ENCODE assay signal across 8 cellular contexts in genomic region chr20:38685853-38686473, GRCh38. TPM values are rescaled to one million over a fixed set of nuclear protein-coding genes. Genes with fewer than 3 reads are reported as not detected.
DNase-seq lines count a peak whose midpoint lies in the region; ATAC-seq and TF ChIP-seq lines count a peak whose summit lies in the region.

No MANE protein-coding gene starts in this region.

- TF ChIP-seq CTCF in foreskin fibroblast (IDR thresholded peaks at IDR 0.05; ENCODE audit: low read depth, low read length): no peak

- DNase-seq in AG08396 (ENCODE audit: low spot score) (peak; percentile 64), HT1080 (ENCODE audit: low read depth) (peak; percentile 39), foreskin fibroblast (peak; percentile 38 to 75), DMS79 treated with DMSO at 0.1 percent for 48 hours (lab: John Stamatoyannopoulos, UW) (no peak), NCI-H1436 (lab: John Stamatoyannopoulos, UW) (no peak)
- DNase-seq in activated CD4-positive, alpha-beta T cell treated with anti-CD3 and anti-CD28 coated beads, Interleukin-2, amount 50 U/mL, for 1 hour: peak; percentile 38
- peak; percentile 36 to 52 for DNase-seq in stimulated activated CD4-positive, alpha-beta T cell treated with anti-CD3 and anti-CD28 coated beads, Interleukin-2, amount 100 ng/mL, for 24 hours

- H3K4me3 ChIP-seq in foreskin fibroblast (ENCODE audit: low read depth in 1 of 2, low read length in 2 of 2): no peak overlapping the region

- no peak for ATAC-seq in HG03135 (IDR thresholded peaks at IDR 0.05; ENCODE audit: unreplicated experiment)

RNA-seq across cellular contexts. Expression of gene SLC32A1, which starts 38.3 kb away (rescaled TPM):
- total RNA-seq in HT1080 (2014; rRNA removed; shearing (Covaris generic)): not detected in 2 replicates
- not detected in 2 replicates for polyA plus RNA-seq in HT1080 (2015; cell fraction: cytosol; rRNA removed)
- not detected in 2 replicates for polyA plus RNA-seq in HT1080 (2015; cell fraction: nucleus; rRNA removed)

Comparison
In these comparisons a context has a peak if more than half of its experiments do, and no peak if none do; other contexts are left out.
1. DNase-seq: peak in AG08396 (single experiment), HT1080 (single experiment), activated CD4-positive, alpha-beta T cell treated with anti-CD3 and anti-CD28 coated beads, Interleukin-2, amount 50 U/mL, for 1 hour (single experiment), foreskin fibroblast (2 of 2) and stimulated activated CD4-positive, alpha-beta T cell treated with anti-CD3 and anti-CD28 coated beads, Interleukin-2, amount 100 ng/mL, for 24 hours (2 of 2); none in DMS79 treated with DMSO at 0.1 percent for 48 hours (single experiment) and NCI-H1436 (single experiment).